Comparison of ENCODE assay signal across 21 cellular contexts in the genomic region with DNA sequence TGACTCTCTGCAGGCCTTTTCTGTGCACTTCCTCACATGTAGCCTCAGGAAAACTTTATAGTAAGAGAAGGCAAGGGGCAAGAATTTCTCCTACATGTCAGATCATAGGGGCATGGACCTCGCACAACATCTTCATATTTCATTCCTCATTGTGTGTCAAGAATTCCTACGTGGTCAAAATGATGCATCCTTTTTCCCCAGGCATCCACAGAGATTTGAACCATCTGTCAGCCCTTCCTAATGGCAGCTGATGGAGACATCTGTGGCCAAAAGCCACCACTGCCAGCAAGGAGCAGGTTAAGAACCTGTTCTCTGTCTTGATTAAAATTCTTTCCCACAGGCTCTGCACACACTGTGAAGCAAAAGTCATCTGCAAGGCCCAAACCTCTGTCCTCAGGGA. TPM values are rescaled to one million over a fixed set of nuclear protein-coding genes. Genes with fewer than 3 reads are reported as not detected.
A peak's percentile ranks its signal among the peaks of the same experiment; 100 is the strongest.
DNase-seq lines count a peak whose midpoint lies in the region; ATAC-seq lines count a peak whose summit lies in the region.
"Had no signal": no experiment of that assay in that cellular context is flagged by ENCODE, and none has a peak within 500 bp of the region (broad histone marks: within the 10 kb centered on the region; RNA-seq: fewer than 3 reads in every experiment).

No MANE protein-coding gene starts in this region.

- H3K9me3 Mint-ChIP-seq in stimulated activated memory B cell treated with anti-CD40 and anti-IgM and Interleukin-4, amounts not matched to agents 10 μg/mL and 1 μg/mL and 100 μg/mL, for 72 hours: no peaks in the 10 kb centered on the region
- H3K9me3 Mint-ChIP-seq: CD4-positive, alpha-beta memory T cell had no signal

- no peak overlapping the region for H3K27ac Mint-ChIP-seq in stimulated activated memory B cell treated with anti-CD40 and anti-IgM and Interleukin-4, amounts not matched to agents 10 μg/mL and 1 μg/mL and 100 μg/mL, for 72 hours

- peak; percentile 9 for ATAC-seq in stimulated activated memory B cell treated with anti-CD40 and anti-IgM and Interleukin-4, amounts not matched to agents 10 μg/mL and 1 μg/mL and 100 μg/mL, for 72 hours
- no peak for ATAC-seq in GM21367 (IDR thresholded peaks at IDR 0.05; ENCODE audit: unreplicated experiment)
- ATAC-seq: HepG2 had no signal

- in situ Hi-C loops in G401 (cut with HindIII; ENCODE audit: low sequenced_read_pairs): no loop called here

- no peaks in the 10 kb centered on the region for H3K27me3 Mint-ChIP-seq in stimulated activated memory B cell treated with anti-CD40 and anti-IgM and Interleukin-4, amounts not matched to agents 10 μg/mL and 1 μg/mL and 100 μg/mL, for 72 hours
- H3K27me3 Mint-ChIP-seq: CD4-positive, alpha-beta memory T cell had no signal

- no peaks in the 10 kb centered on the region for H3K4me1 Mint-ChIP-seq in stimulated activated memory B cell treated with anti-CD40 and anti-IgM and Interleukin-4, amounts not matched to agents 10 μg/mL and 1 μg/mL and 100 μg/mL, for 72 hours

- DNase-seq in G401 (ENCODE audit: low spot score): peak; percentile 25
- DNase-seq in NCI-H1694 treated with DMSO at 0.1 percent for 48 hours (lab: John Stamatoyannopoulos, UW): peak; percentile 26
- DNase-seq in myocyte (ENCODE audit: low read depth): peak; percentile 68
- DNase-seq in hepatic stellate cell (ENCODE audit: low spot score): no peak
- DNase-seq in HK-2 (ENCODE audit: unreplicated experiment): no peak
- DNase-seq: C1 segment of cervical spinal cord; CD4-positive, alpha-beta memory T cell; COR-L47; GM23248; H7; Kasumi-1; MG63; NCI-H1105 treated with DMSO at 0.1 percent for 48 hours; NCI-H146; NCI-H2029 treated with DMSO at 0.1 percent for 48 hours; NCI-H2227 treated with DMSO at 0.1 percent for 48 hours; NCI-H774; SIG-M5 had no signal

- no peak overlapping the region for H3K4me3 Mint-ChIP-seq in stimulated activated memory B cell treated with anti-CD40 and anti-IgM and Interleukin-4, amounts not matched to agents 10 μg/mL and 1 μg/mL and 100 μg/mL, for 72 hours
- H3K4me3 Mint-ChIP-seq: CD4-positive, alpha-beta memory T cell had no signal

- no peaks in the 10 kb centered on the region for H3K36me3 Mint-ChIP-seq in stimulated activated memory B cell treated with anti-CD40 and anti-IgM and Interleukin-4, amounts not matched to agents 10 μg/mL and 1 μg/mL and 100 μg/mL, for 72 hours
- H3K36me3 Mint-ChIP-seq: CD4-positive, alpha-beta memory T cell had no signal

RNA-seq across cellular contexts. Expression of gene MFAP3, which starts 42.5 kb away (rescaled TPM):
- 18.2 and 21.3 TPM in 2 replicates for total RNA-seq in G401 (2014; rRNA removed; shearing (Covaris generic))
- total RNA-seq in myocyte: 89.5 and 102 TPM in 2 replicates
- 29.3 TPM for polyA plus RNA-seq in myocyte (2012)

RNA-seq across cellular contexts. Expression of gene FAM114A2, which starts 42.5 kb away (rescaled TPM):
- 25.0 and 27.0 TPM in 2 replicates for total RNA-seq in G401 (2014; rRNA removed; shearing (Covaris generic))
- total RNA-seq in myocyte: 19.4 and 27.6 TPM in 2 replicates
- 19.1 TPM for polyA plus RNA-seq in myocyte (2012)

Comparison
In these comparisons a context has a peak if more than half of its experiments do, and no peak if none do; other contexts are left out.
1. DNase-seq: peak in G401 (single experiment), NCI-H1694 treated with DMSO at 0.1 percent for 48 hours (single experiment) and myocyte (single experiment); none in hepatic stellate cell (single experiment) and HK-2 (single experiment).